In the genomic region with DNA sequence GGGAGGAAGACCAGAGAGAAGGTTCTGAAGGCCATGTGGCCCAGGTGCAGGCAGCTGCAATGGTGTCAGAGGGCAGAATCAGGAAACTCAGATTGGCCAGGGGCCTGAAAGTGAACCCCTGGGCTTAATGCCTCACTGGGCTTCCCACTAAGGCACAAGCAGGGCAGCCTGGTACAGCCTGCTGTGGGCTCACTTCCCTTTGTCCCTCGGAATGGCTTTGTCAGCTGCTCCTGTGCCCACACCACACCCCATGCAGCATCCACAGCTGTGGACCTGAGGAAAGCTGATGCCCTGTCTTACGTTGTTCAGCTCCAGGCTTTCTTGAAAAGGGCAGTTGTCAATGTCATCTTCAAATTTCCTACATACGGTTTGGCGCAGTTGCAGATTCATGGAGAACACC, we compare ENCODE assay signal across 19 cellular contexts. TPM values are rescaled to one million over a fixed set of nuclear protein-coding genes. Genes with fewer than 3 reads are reported as not detected.
DNase-seq lines count a peak whose midpoint lies in the region; ATAC-seq lines count a peak whose summit lies in the region.
"Had no signal": no experiment of that assay in that cellular context is flagged by ENCODE, and none has a peak within 500 bp of the region (broad histone marks: within the 10 kb centered on the region; RNA-seq: fewer than 3 reads in every experiment).

No MANE protein-coding gene starts in this region.

- no peak overlapping the region for H3K4me3 Mint-ChIP-seq in dendritic cell treated with granulocyte-macrophage colony-stimulating factor and Interleukin-4, amounts not matched to agents 40 ng/mL and 50 ng/mL, for 4 days
- H3K4me3 Mint-ChIP-seq: CD4-positive, CD25-positive, alpha-beta regulatory T cell; GM23338; HFFc6; IgD-negative memory B cell had no signal

- ATAC-seq in Right ventricle myocardium inferior (peak; percentile 44), Right ventricle myocardium superior (ENCODE audit: poor library complexity) (no peak), HG03439 (IDR thresholded peaks at IDR 0.05; ENCODE audit: unreplicated experiment) (no peak)
- ATAC-seq: A549, GM23338, HCT116, HepG2 had no signal

- peaks cover 21% of the 10 kb centered on the region for H3K27me3 Mint-ChIP-seq in dendritic cell treated with granulocyte-macrophage colony-stimulating factor and Interleukin-4, amounts not matched to agents 40 ng/mL and 50 ng/mL, for 4 days
- H3K27me3 Mint-ChIP-seq: CD4-positive, CD25-positive, alpha-beta regulatory T cell had no signal

- peaks cover 34% of the 10 kb centered on the region for H3K4me1 Mint-ChIP-seq in dendritic cell treated with granulocyte-macrophage colony-stimulating factor and Interleukin-4, amounts not matched to agents 40 ng/mL and 50 ng/mL, for 4 days (ENCODE audit: low read depth)
- H3K4me1 Mint-ChIP-seq: CD4-positive, CD25-positive, alpha-beta regulatory T cell; GM23338; IgD-negative memory B cell had no signal

- peaks cover 6% of the 10 kb centered on the region for H3K9me3 Mint-ChIP-seq in dendritic cell treated with granulocyte-macrophage colony-stimulating factor and Interleukin-4, amounts not matched to agents 40 ng/mL and 50 ng/mL, for 4 days
- H3K9me3 Mint-ChIP-seq: CD4-positive, CD25-positive, alpha-beta regulatory T cell; GM23338; HFFc6; IgD-negative memory B cell had no signal

- no peaks in the 10 kb centered on the region for H3K36me3 Mint-ChIP-seq in dendritic cell treated with granulocyte-macrophage colony-stimulating factor and Interleukin-4, amounts not matched to agents 40 ng/mL and 50 ng/mL, for 4 days (ENCODE audit: low read depth)
- H3K36me3 Mint-ChIP-seq: CD4-positive, CD25-positive, alpha-beta regulatory T cell; IgD-negative memory B cell had no signal

- DNase-seq in Right ventricle myocardium inferior (ENCODE audit: missing footprints) (no peak), Right ventricle myocardium superior (no peak), myocyte (ENCODE audit: low read depth) (peak; percentile 51), dermis blood vessel endothelial cell (no peak)
- DNase-seq in activated CD4-positive, alpha-beta T cell treated with anti-CD3 and anti-CD28 coated beads, Interleukin-2, amount 50 U/mL, for 4 hours: no peak
- DNase-seq: AML-193; Caco-2; CD4-positive, CD25-positive, alpha-beta regulatory T cell; H7; HFFc6; KBM-7 had no signal

- intact Hi-C loops in Right ventricle myocardium inferior (cut with DNase I): no loop called here
- intact Hi-C loops in Right ventricle myocardium superior (cut with DNase I): loop anchor here (10.0 kb wide), 1 partner anchor 159 kb away; no protein-coding TSS in a partner anchor
- intact Hi-C loops in dendritic cell treated with granulocyte-macrophage colony-stimulating factor and Interleukin-4, amounts not matched to agents 40 ng/mL and 50 ng/mL, for 4 days (cut with micrococcal nuclease): no loop called here

- H3K27ac Mint-ChIP-seq in dendritic cell treated with granulocyte-macrophage colony-stimulating factor and Interleukin-4, amounts not matched to agents 40 ng/mL and 50 ng/mL, for 4 days: peak overlapping the region; percentile 73
- H3K27ac Mint-ChIP-seq: CD4-positive, CD25-positive, alpha-beta regulatory T cell; GM23338; HFFc6; IgD-negative memory B cell had no signal

RNA-seq across cellular contexts. Expression of gene CST9, which starts 2.4 kb away (rescaled TPM):
- total RNA-seq in Right ventricle myocardium inferior: not detected
- not detected for total RNA-seq in Right ventricle myocardium superior
- not detected in 2 replicates for total RNA-seq in myocyte
- polyA plus RNA-seq in myocyte (2012): not detected
- total RNA-seq in dermis blood vessel endothelial cell: not detected in 2 replicates
- total RNA-seq: Caco-2; CD4-positive, CD25-positive, alpha-beta regulatory T cell; GM23338; H7; HFFc6 had no signal
- polyA plus RNA-seq: A549; BJ; CD4-positive, CD25-positive, alpha-beta regulatory T cell; GM23338; HepG2; IgD-negative memory B cell had no signal

RNA-seq across cellular contexts. Expression of gene CST3, which starts 34.4 kb away (rescaled TPM):
- 1,033 TPM for total RNA-seq in Right ventricle myocardium inferior
- total RNA-seq in Right ventricle myocardium superior: 971 TPM
- 534 and 577 TPM in 2 replicates for total RNA-seq in myocyte
- 367 TPM for polyA plus RNA-seq in myocyte (2012)
- total RNA-seq in dermis blood vessel endothelial cell: 268 and 284 TPM in 2 replicates

RNA-seq across cellular contexts. Expression of gene CST9L, which starts 35.0 kb away (rescaled TPM):
- not detected for total RNA-seq in Right ventricle myocardium inferior
- total RNA-seq in Right ventricle myocardium superior: not detected
- total RNA-seq in myocyte: not detected in 2 replicates
- polyA plus RNA-seq in myocyte (2012): not detected
- total RNA-seq in dermis blood vessel endothelial cell: not detected in 2 replicates
- total RNA-seq: Caco-2; CD4-positive, CD25-positive, alpha-beta regulatory T cell; GM23338; H7; HFFc6 had no signal
- polyA plus RNA-seq: A549; BJ; CD4-positive, CD25-positive, alpha-beta regulatory T cell; GM23338; HepG2; IgD-negative memory B cell had no signal
